1 cellular context compared by ENCODE assay signal in genomic region chr6:24583463-24584389, GRCh38.
TF ChIP-seq lines count a peak whose summit lies in the region.

No MANE protein-coding gene starts in this region.

TF ChIP-seq in HepG2, 621 proteins besides CTCF, POLR2A, EP300 and RAD21 (continued from another document):
- TF ChIP-seq, protein P1, sequence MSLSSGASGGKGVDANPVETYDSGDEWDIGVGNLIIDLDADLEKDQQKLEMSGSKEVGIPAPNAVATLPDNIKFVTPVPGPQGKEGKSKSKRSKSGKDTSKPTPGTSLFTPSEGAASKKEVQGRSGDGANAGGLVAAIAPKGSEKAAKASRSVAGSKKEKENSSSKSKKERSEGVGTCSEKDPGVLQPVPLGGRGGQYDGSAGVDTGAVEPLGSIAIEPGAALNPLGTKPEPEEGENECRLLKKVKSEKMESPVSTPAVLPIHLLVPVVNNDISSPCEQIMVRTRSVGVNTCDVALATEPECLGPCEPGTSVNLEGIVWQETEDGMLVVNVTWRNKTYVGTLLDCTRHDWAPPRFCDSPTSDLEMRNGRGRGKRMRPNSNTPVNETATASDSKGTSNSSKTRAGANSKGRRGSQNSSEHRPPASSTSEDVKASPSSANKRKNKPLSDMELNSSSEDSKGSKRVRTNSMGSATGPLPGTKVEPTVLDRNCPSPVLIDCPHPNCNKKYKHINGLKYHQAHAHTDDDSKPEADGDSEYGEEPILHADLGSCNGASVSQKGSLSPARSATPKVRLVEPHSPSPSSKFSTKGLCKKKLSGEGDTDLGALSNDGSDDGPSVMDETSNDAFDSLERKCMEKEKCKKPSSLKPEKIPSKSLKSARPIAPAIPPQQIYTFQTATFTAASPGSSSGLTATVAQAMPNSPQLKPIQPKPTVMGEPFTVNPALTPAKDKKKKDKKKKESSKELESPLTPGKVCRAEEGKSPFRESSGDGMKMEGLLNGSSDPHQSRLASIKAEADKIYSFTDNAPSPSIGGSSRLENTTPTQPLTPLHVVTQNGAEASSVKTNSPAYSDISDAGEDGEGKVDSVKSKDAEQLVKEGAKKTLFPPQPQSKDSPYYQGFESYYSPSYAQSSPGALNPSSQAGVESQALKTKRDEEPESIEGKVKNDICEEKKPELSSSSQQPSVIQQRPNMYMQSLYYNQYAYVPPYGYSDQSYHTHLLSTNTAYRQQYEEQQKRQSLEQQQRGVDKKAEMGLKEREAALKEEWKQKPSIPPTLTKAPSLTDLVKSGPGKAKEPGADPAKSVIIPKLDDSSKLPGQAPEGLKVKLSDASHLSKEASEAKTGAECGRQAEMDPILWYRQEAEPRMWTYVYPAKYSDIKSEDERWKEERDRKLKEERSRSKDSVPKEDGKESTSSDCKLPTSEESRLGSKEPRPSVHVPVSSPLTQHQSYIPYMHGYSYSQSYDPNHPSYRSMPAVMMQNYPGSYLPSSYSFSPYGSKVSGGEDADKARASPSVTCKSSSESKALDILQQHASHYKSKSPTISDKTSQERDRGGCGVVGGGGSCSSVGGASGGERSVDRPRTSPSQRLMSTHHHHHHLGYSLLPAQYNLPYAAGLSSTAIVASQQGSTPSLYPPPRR (CRISPR knock-in tag; IDR thresholded peaks at IDR 0.05; ENCODE audit: borderline replicate concordance) = no peak
- TF ChIP-seq ZMAT3 (CRISPR knock-in tag; conservative IDR thresholded peaks at IDR 0.05) = no peak
- no peak for TF ChIP-seq ZNF329 (CRISPR knock-in tag; IDR thresholded peaks at IDR 0.05; ENCODE audit: low read depth)
- no peak for TF ChIP-seq ZNF232 (CRISPR knock-in tag; IDR thresholded peaks at IDR 0.05; ENCODE audit: borderline replicate concordance)
- TF ChIP-seq ZEB1 (IDR thresholded peaks at IDR 0.05; ENCODE audit: insufficient replicate concordance, low read depth) = peak; percentile 24
- no peak for TF ChIP-seq TIGD3 (CRISPR knock-in tag; IDR thresholded peaks at IDR 0.05; ENCODE audit: borderline replicate concordance)
- TF ChIP-seq SRSF1 (optimal IDR thresholded peaks at IDR 0.05; ENCODE audit: low read depth, low read length) = no peak
- TF ChIP-seq NR2F2 (IDR thresholded peaks at IDR 0.05; ENCODE audit: borderline replicate concordance, low read depth) = no peak
- TF ChIP-seq ZMYM3 (CRISPR knock-in tag; IDR thresholded peaks at IDR 0.05) = no peak
- peak; percentile 91 for TF ChIP-seq SMC3 (IDR thresholded peaks at IDR 0.05; ENCODE audit: low read length)
- TF ChIP-seq, protein P2, sequence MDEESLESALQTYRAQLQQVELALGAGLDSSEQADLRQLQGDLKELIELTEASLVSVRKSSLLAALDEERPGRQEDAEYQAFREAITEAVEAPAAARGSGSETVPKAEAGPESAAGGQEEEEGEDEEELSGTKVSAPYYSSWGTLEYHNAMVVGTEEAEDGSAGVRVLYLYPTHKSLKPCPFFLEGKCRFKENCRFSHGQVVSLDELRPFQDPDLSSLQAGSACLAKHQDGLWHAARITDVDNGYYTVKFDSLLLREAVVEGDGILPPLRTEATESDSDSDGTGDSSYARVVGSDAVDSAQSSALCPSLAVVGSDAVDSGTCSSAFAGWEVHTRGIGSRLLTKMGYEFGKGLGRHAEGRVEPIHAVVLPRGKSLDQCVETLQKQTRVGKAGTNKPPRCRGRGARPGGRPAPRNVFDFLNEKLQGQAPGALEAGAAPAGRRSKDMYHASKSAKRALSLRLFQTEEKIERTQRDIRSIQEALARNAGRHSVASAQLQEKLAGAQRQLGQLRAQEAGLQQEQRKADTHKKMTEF (CRISPR knock-in tag; IDR thresholded peaks at IDR 0.05) = 0 out of 2 replicates have a peak, but pooled peaks have one; percentile 44
- no peak for TF ChIP-seq ZNF619 (CRISPR knock-in tag; IDR thresholded peaks at IDR 0.05)
- TF ChIP-seq ZNF512 (CRISPR knock-in tag; IDR thresholded peaks at IDR 0.05) = no peak
- TF ChIP-seq ZNF546 (CRISPR knock-in tag; conservative IDR thresholded peaks at IDR 0.05) = no peak
- TF ChIP-seq NR2F6 (IDR thresholded peaks at IDR 0.05) = 0 out of 2 replicates have a peak, but pooled peaks have one; percentile 20
- TF ChIP-seq NR2F6 (CRISPR knock-in tag; IDR thresholded peaks at IDR 0.05) = peak; percentile 42; the same call in 1 of the 2 replicates
- no peak for TF ChIP-seq ARID2 (CRISPR knock-in tag; IDR thresholded peaks at IDR 0.05; ENCODE audit: borderline replicate concordance)
- TF ChIP-seq ZNF784 (CRISPR knock-in tag; IDR thresholded peaks at IDR 0.05; ENCODE audit: borderline replicate concordance) = 0 out of 2 replicates have a peak, but pooled peaks have one; percentile 50
- TF ChIP-seq ZFP1 (CRISPR knock-in tag; IDR thresholded peaks at IDR 0.05) = no peak
